In genomic region chr4:155572106-155572703, GRCh38 we compare ENCODE assay signal across 26 cellular contexts.
DNase-seq lines count a peak whose midpoint lies in the region; TF ChIP-seq lines count a peak whose summit lies in the region.
"Had no signal": no experiment of that assay in that cellular context is flagged by ENCODE, and none has a peak within 500 bp of the region (broad histone marks: within the 10 kb centered on the region; RNA-seq: fewer than 3 reads in every experiment).

No MANE protein-coding gene starts in this region.

- peak overlapping the region; percentile 81 for H3K9ac ChIP-seq in Karpas-422 (ENCODE audit: low read length)
- H3K9ac ChIP-seq: BLaER1 treated with 17β-estradiol and CSF1 and Interleukin-3, amounts not matched to agents 10 nM and 100 nM had no signal

- H3K9me2 ChIP-seq in Karpas-422 (replicated peaks; ENCODE audit: insufficient read depth, low read length) = no peaks in the 10 kb centered on the region

- no peak for TF ChIP-seq CTCF in C4-2B (conservative IDR thresholded peaks at IDR 0.05)
- TF ChIP-seq CTCF in choroid plexus epithelial cell (conservative IDR thresholded peaks at IDR 0.05; ENCODE audit: low read depth, low read length) = no peak

- H3K27ac ChIP-seq in C4-2B (peak overlapping the region; percentile 40), Karpas-422 (ENCODE audit: low read length) (peak overlapping the region; percentile 98)
- H3K27ac ChIP-seq: BLaER1 treated with 17β-estradiol and CSF1 and Interleukin-3, amounts not matched to agents 10 nM and 100 nM; HL-60; RWPE1; SK-N-MC had no signal

- H3K36me3 ChIP-seq in Karpas-422 (ENCODE audit: insufficient read depth, low read length) = no peaks in the 10 kb centered on the region
- H3K36me3 ChIP-seq: BLaER1 treated with 17β-estradiol and CSF1 and Interleukin-3, amounts not matched to agents 10 nM and 100 nM had no signal

- peaks cover 73% of the 10 kb centered on the region for H3K4me1 ChIP-seq in Karpas-422 (ENCODE audit: low read length)

- H3K27me3 ChIP-seq in Karpas-422 (ENCODE audit: low read length) = no peaks in the 10 kb centered on the region
- H3K27me3 ChIP-seq: BLaER1 treated with 17β-estradiol and CSF1 and Interleukin-3, amounts not matched to agents 10 nM and 100 nM had no signal

- H3K4me2 ChIP-seq in Karpas-422 (ENCODE audit: low read depth, low read length, poor library complexity, severe bottlenecking) = peak overlapping the region; percentile 70
- H3K4me2 ChIP-seq: BLaER1 treated with 17β-estradiol and CSF1 and Interleukin-3, amounts not matched to agents 10 nM and 100 nM had no signal

- peak overlapping the region; percentile 4; the same call in 1 of the 2 replicates for H2AFZ ChIP-seq in Karpas-422 (ENCODE audit: low read length)

- DNase-seq in Karpas-422 (no peak), choroid plexus epithelial cell (ENCODE audit: low read depth) (peak; percentile 36), iris pigment epithelial cell (ENCODE audit: low read depth) (peak; percentile 66), NCI-H1417 (lab: John Stamatoyannopoulos, UW) (no peak), globus pallidus (ENCODE audit: low spot score) (no peak), DMS153 treated with DMSO at 0.1 percent for 48 hours (lab: John Stamatoyannopoulos, UW; ENCODE audit: unreplicated experiment) (no peak), AG08396 (ENCODE audit: low spot score) (no peak)
- DNase-seq: AML-193; CD4-positive, alpha-beta memory T cell; COR-L47; DMS79; EL; GDM1; NCI-H1092 treated with DMSO at 0.1 percent for 48 hours; NCI-H146; NCI-H1930; NCI-H446; NCI-H524 treated with DMSO at 0.1 percent for 48 hours; NCI-H774; NK-92 treated with Interleukin-12 subunit alpha and Interleukin-12 subunit beta, amount 100 ng/mL, for 24 hours; SIG-M5 had no signal

- H3K79me2 ChIP-seq in Karpas-422 (ENCODE audit: low read length) = no peaks in the 10 kb centered on the region

- H3K4me3 ChIP-seq in Karpas-422 (ENCODE audit: low read length) (no peak overlapping the region; the same call in 1 of the 2 replicates), choroid plexus epithelial cell (ENCODE audit: low read depth, low read length) (no peak overlapping the region)
- H3K4me3 ChIP-seq: BLaER1 treated with 17β-estradiol and CSF1 and Interleukin-3, amounts not matched to agents 10 nM and 100 nM; SK-N-MC had no signal

- H4K20me1 ChIP-seq in Karpas-422 (ENCODE audit: insufficient read depth, low read depth, low read length) = no peaks in the 10 kb centered on the region
- H4K20me1 ChIP-seq: BLaER1 treated with 17β-estradiol and CSF1 and Interleukin-3, amounts not matched to agents 10 nM and 100 nM had no signal

- H3K9me3 ChIP-seq in Karpas-422 (ENCODE audit: low read length) = no peaks in the 10 kb centered on the region

Comparison
In these comparisons a context has a peak if more than half of its experiments do, and no peak if none do; other contexts are left out.
1. DNase-seq: peak in choroid plexus epithelial cell (single experiment) and iris pigment epithelial cell (single experiment); none in Karpas-422 (single experiment), NCI-H1417 (0 of 3), globus pallidus (single experiment), DMS153 treated with DMSO at 0.1 percent for 48 hours (single experiment) and AG08396 (single experiment).